ENCODE assay signal across 23 cellular contexts in the genomic region with DNA sequence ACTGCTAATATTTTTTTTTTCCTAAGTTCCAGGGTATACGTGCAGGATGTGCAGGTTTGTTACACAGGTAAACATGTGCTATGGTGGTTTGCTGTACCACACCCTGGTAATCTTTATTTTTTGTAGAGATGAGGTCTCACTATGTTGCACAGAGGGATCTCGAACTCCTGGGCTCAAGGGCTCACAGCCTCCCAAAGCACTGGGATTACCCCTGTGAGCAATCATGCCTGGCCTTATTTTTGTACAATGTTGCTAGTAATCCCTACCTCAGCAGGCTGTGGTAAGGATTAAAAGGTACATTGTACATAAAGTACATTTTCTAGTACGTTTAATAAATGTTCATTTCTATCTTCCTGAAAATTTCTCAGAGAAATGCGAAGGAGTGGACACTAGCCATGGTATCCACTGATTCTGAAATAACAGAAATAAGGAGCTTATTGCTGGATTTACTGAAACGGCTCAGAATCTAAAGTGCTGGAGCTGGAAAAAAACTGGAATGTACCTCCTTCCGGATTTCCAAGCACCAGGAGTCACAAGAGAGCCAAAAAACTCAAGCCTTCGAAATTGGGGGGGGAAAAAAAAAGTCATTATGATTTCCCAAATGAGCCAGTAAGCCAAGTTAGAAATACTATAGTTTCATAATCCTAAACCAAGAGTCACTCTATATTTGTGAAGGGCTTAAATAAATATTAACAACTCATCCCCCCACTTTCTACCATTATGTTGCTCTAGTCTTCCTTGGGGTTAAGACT.
A peak's percentile ranks its signal among the peaks of the same experiment; 100 is the strongest.
DNase-seq lines count a peak whose midpoint lies in the region; ATAC-seq and TF ChIP-seq lines count a peak whose summit lies in the region.
"Had no signal": no experiment of that assay in that cellular context is flagged by ENCODE, and none has a peak within 500 bp of the region (broad histone marks: within the 10 kb centered on the region; RNA-seq: fewer than 3 reads in every experiment).

No MANE protein-coding gene starts in this region.

- H3K27ac Mint-ChIP-seq in GM23338 (no peak overlapping the region), type B pancreatic cell (peak overlapping the region; percentile 9)
- peak overlapping the region; percentile 16 for H3K27ac Mint-ChIP-seq in activated T-helper 17 cell treated with anti-CD3 and anti-CD28 coated beads, Interleukin-2, amount 50 U/mL, for 72 hours
- H3K27ac Mint-ChIP-seq: activated naive CD4-positive, alpha-beta T cell treated with anti-CD3 and anti-CD28 coated beads, Interleukin-2, amount 50 U/mL, for 72 hours; activated T-cell treated with anti-CD3 and anti-CD28 coated beads, Interleukin-2, amount 50 U/mL, for 72 hours; CD4-positive, alpha-beta T cell had no signal

- DNase-seq in GM23338 (ENCODE audit: low spot score) (no peak), type B pancreatic cell (ENCODE audit: extremely low spot score, unreplicated experiment) (no peak), HuH-7.5 (ENCODE audit: low spot score) (no peak)
- DNase-seq in stimulated activated CD4-positive, alpha-beta T cell treated with anti-CD3 and anti-CD28 coated beads, Interleukin-1b, Interleukin-23, amount 100 ng/mL, for 48 hours, result no peak
- DNase-seq: activated CD4-positive, alpha-beta T cell treated with anti-CD3 and anti-CD28 coated beads for 48 hours; activated T-cell treated with anti-CD3 and anti-CD28 coated beads, Interleukin-2, amount 50 U/mL, for 72 hours; CD4-positive, alpha-beta T cell; effector memory CD4-positive, alpha-beta T cell; glutamatergic neuron; H7; left cardiac atrium; midbrain; natural killer cell; NCI-H1694 treated with DMSO at 0.1 percent for 48 hours; NCI-H2171 treated with DMSO at 0.1 percent for 48 hours; NCI-H748 treated with DMSO at 0.1 percent for 48 hours; OCI-M1 had no signal

- 0 out of 2 replicates have a peak, but pooled peaks cover 10% of the 10 kb centered on the region for H3K4me1 ChIP-seq in GM23338 (ENCODE audit: insufficient read depth)
- peaks cover 8 to 48% (median 38%) of the 10 kb centered on the region in 4 donors for H3K4me1 ChIP-seq in liver (ENCODE audit: control insufficient read depth in 4 of 4, insufficient read depth in 4 of 4, low read length in 3 of 4)

- no peak overlapping the region for H2AFZ ChIP-seq in GM23338

- no peak overlapping the region for H3K4me3 ChIP-seq in GM23338
- no peak overlapping the region for H3K4me3 ChIP-seq in liver (ENCODE audit: low read depth in 1 of 3, low read length in 3 of 3)
- H3K4me3 ChIP-seq: right atrium auricular region had no signal

- WGBS in liver, result 74% methylated on average over 7 of the region's 7 CpGs

- peaks cover 5% of the 10 kb centered on the region; the same call in 1 of the 2 replicates for H3K79me2 ChIP-seq in GM23338 (replicated peaks; ENCODE audit: insufficient read depth)

- peak; percentile 16 to 29 for TF ChIP-seq RAD21 in liver (IDR thresholded peaks at IDR 0.05)

- H3F3A ChIP-seq in GM23338 (replicated peaks; ENCODE audit: low read depth), result no peaks in the 10 kb centered on the region

- no peak overlapping the region for H3K4me2 ChIP-seq in GM23338
- H3K4me2 ChIP-seq: KMS-11 had no signal

- H3K27me3 Mint-ChIP-seq in GM23338 (ENCODE audit: insufficient read depth, low read depth, poor library complexity), result peaks cover 1% of the 10 kb centered on the region
- no peaks in the 10 kb centered on the region for H3K27me3 Mint-ChIP-seq in activated T-helper 17 cell treated with anti-CD3 and anti-CD28 coated beads, Interleukin-2, amount 50 U/mL, for 72 hours
- no peaks in the 10 kb centered on the region for H3K27me3 Mint-ChIP-seq in type B pancreatic cell
- H3K27me3 Mint-ChIP-seq: CD4-positive, alpha-beta T cell had no signal

- H3K9me3 Mint-ChIP-seq in GM23338, result peaks cover 9% of the 10 kb centered on the region
- H3K9me3 Mint-ChIP-seq in activated T-helper 17 cell treated with anti-CD3 and anti-CD28 coated beads, Interleukin-2, amount 50 U/mL, for 72 hours, result no peaks in the 10 kb centered on the region
- H3K9me3 Mint-ChIP-seq in type B pancreatic cell, result no peaks in the 10 kb centered on the region
- H3K9me3 Mint-ChIP-seq: activated naive CD4-positive, alpha-beta T cell treated with anti-CD3 and anti-CD28 coated beads, Interleukin-2, amount 50 U/mL, for 72 hours; activated T-cell treated with anti-CD3 and anti-CD28 coated beads, Interleukin-2, amount 50 U/mL, for 72 hours; CD4-positive, alpha-beta T cell; natural killer cell had no signal

- ATAC-seq in GM23338 (no peak), HG02970 (IDR thresholded peaks at IDR 0.05; ENCODE audit: low FRiP score, unreplicated experiment) (no peak)
- no peak for ATAC-seq in activated T-helper 17 cell treated with anti-CD3 and anti-CD28 coated beads, Interleukin-2, amount 50 U/mL, for 72 hours (replicated peaks)
- ATAC-seq: natural killer cell had no signal

- H3K36me3 Mint-ChIP-seq in GM23338 (ENCODE audit: low read depth) (peaks cover 13% of the 10 kb centered on the region), type B pancreatic cell (peaks cover 12% of the 10 kb centered on the region)
- peaks cover 17% of the 10 kb centered on the region for H3K36me3 Mint-ChIP-seq in activated T-helper 17 cell treated with anti-CD3 and anti-CD28 coated beads, Interleukin-2, amount 50 U/mL, for 72 hours (ENCODE audit: low read depth)
- H3K36me3 Mint-ChIP-seq: natural killer cell had no signal

- H3K4me1 Mint-ChIP-seq in GM23338 (peaks cover 6% of the 10 kb centered on the region; the same call in 2 of the 3 replicates), type B pancreatic cell (ENCODE audit: unreplicated experiment) (peaks cover 9% of the 10 kb centered on the region)
- peaks cover 6% of the 10 kb centered on the region for H3K4me1 Mint-ChIP-seq in activated T-helper 17 cell treated with anti-CD3 and anti-CD28 coated beads, Interleukin-2, amount 50 U/mL, for 72 hours

- no peak for TF ChIP-seq CTCF in GM23338 (conservative IDR thresholded peaks at IDR 0.05; ENCODE audit: low read depth in 2 of 2)
- TF ChIP-seq CTCF in liver (IDR thresholded peaks at IDR 0.05; ENCODE audit: low read depth, low read length, missing input control), result no peak
- TF ChIP-seq CTCF in type B pancreatic cell (conservative IDR thresholded peaks at IDR 0.05), result no peak

- H3K27me3 ChIP-seq in GM23338 (ENCODE audit: insufficient read depth), result no peaks in the 10 kb centered on the region
- H3K27me3 ChIP-seq in liver (ENCODE audit: control insufficient read depth in 4 of 4, insufficient read depth in 4 of 4, low read length in 3 of 4), result no peaks in the 10 kb centered on the region
- H3K27me3 ChIP-seq: right atrium auricular region had no signal

- H3K9me3 ChIP-seq in liver (ENCODE audit: control insufficient read depth in 4 of 4, low read length in 3 of 4), result no peaks in the 10 kb centered on the region
- H3K9me3 ChIP-seq: right atrium auricular region had no signal

- H3K4me3 Mint-ChIP-seq in GM23338 (no peak overlapping the region), type B pancreatic cell (no peak overlapping the region)
- H3K4me3 Mint-ChIP-seq in activated T-helper 17 cell treated with anti-CD3 and anti-CD28 coated beads, Interleukin-2, amount 50 U/mL, for 72 hours, result no peak overlapping the region
- H3K4me3 Mint-ChIP-seq: activated T-cell treated with anti-CD3 and anti-CD28 coated beads, Interleukin-2, amount 50 U/mL, for 72 hours; CD4-positive, alpha-beta T cell; natural killer cell had no signal

- peak overlapping the region; percentile 67; the same call in 1 of the 2 replicates for H3K27ac ChIP-seq in GM23338 (ENCODE audit: low read depth)
- peak overlapping the region; percentile 48 to 62 for H3K27ac ChIP-seq in liver (ENCODE audit: low read depth in 1 of 2, low read length in 2 of 2)
- H3K27ac ChIP-seq: KMS-11 had no signal

- H3K9ac ChIP-seq in liver (ENCODE audit: low read depth in 1 of 2, low read length in 2 of 2), result peak overlapping the region in 1 of 2 donors; percentile 43
- H3K9ac ChIP-seq: KMS-11 had no signal

- H3K36me3 ChIP-seq in GM23338 (ENCODE audit: insufficient read depth) (no peaks in the 10 kb centered on the region; the same call in 1 of the 2 replicates), liver (ENCODE audit: control insufficient read depth in 4 of 4, insufficient read depth in 3 of 4, low read depth in 1 of 4, low read length in 3 of 4) (peaks cover 0 to 3% (median 1%) of the 10 kb centered on the region in 4 donors)
- H3K36me3 ChIP-seq: right atrium auricular region had no signal

- peaks cover 14% of the 10 kb centered on the region for H4K20me1 ChIP-seq in GM23338 (replicated peaks; ENCODE audit: insufficient read depth)

- no peaks in the 10 kb centered on the region for H3K9me2 ChIP-seq in GM23338 (ENCODE audit: insufficient read depth)

TF ChIP-seq in GM23338, 12 proteins besides CTCF, POLR2A, EP300 and RAD21 (continues in another document):
- TF ChIP-seq POLR2AphosphoS5 (IDR thresholded peaks at IDR 0.05; ENCODE audit: low read depth), result no peak
- no peak for TF ChIP-seq NANOG (IDR thresholded peaks at IDR 0.05; ENCODE audit: borderline replicate concordance)
- TF ChIP-seq ZNF114 (CRISPR knock-in tag; IDR thresholded peaks at IDR 0.05), result no peak
- no peak for TF ChIP-seq EZH2phosphoT487 (IDR thresholded peaks at IDR 0.05; ENCODE audit: unreplicated experiment)

TF ChIP-seq in liver, 16 proteins besides CTCF, POLR2A, EP300 and RAD21 (continues in another document):
- no peak for TF ChIP-seq HNF4G (IDR thresholded peaks at IDR 0.05)
- TF ChIP-seq MAX (IDR thresholded peaks at IDR 0.05), result no peak
- no peak for TF ChIP-seq ZBTB33 (IDR thresholded peaks at IDR 0.05)
